In the genomic region with DNA sequence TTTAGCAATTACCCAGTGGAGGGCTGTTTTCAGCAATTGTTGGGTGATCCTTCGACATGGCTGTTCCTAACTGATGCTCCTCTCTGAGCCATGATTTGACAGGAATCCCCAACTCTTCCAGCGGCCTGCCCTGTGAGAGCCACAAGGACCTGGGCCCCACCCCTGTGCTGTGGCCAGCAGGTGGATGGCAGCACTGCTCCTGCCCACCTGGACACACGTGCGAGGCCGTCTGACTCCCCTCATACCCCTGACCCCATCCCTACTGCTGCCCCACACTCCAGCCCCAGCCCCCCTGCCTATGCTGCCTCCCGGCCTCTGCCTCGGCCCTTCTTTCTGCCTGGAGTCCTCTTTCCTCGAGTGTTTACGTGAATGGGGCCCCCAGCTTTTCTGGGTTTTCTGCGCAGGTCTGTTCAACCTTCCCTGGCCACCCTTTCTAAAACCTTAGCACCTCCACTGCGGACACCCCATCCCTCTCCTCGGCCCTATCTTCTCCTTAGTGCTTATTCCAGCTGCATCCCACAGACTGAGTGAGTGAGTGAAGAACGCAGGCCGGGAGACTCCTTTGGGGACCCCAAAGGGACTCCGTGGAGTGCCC, we compare ENCODE assay signal across 21 cellular contexts.
DNase-seq lines count a peak whose midpoint lies in the region; ATAC-seq and TF ChIP-seq lines count a peak whose summit lies in the region.
"Had no signal": no experiment of that assay in that cellular context is flagged by ENCODE, and none has a peak within 500 bp of the region (broad histone marks: within the 10 kb centered on the region; RNA-seq: fewer than 3 reads in every experiment).

No MANE protein-coding gene starts in this region.

- H3K9me3 ChIP-seq in Peyer's patch (no peaks in the 10 kb centered on the region), colonic mucosa (no peaks in the 10 kb centered on the region), muscle layer of colon (ENCODE audit: low read length) (no peaks in the 10 kb centered on the region), sigmoid colon (no peaks in the 10 kb centered on the region)
- H3K9me3 ChIP-seq: MG63 had no signal

- intact Hi-C loops in colonic mucosa (cut with DNase I) (no loop called here), sigmoid colon (cut with DNase I) (loop anchor here (2.0 to 5.0 kb wide), 3 partner anchors 35 to 75 kb away; no protein-coding TSS in a partner anchor)

- whole genome bisulfite sequencing in sigmoid colon, 2 donors = 86 to 90% methylated on average over 15 of the region's 15 CpGs

- TF ChIP-seq POLR2A in Peyer's patch (IDR thresholded peaks at IDR 0.05) = no peak
- TF ChIP-seq POLR2A in sigmoid colon (IDR thresholded peaks at IDR 0.05) = no peak

- H3K27me3 ChIP-seq in Peyer's patch = no peaks in the 10 kb centered on the region
- H3K27me3 ChIP-seq in colonic mucosa = no peaks in the 10 kb centered on the region
- no peaks in the 10 kb centered on the region for H3K27me3 ChIP-seq in muscle layer of colon (ENCODE audit: control insufficient read depth in 1 of 2, insufficient read depth in 2 of 2, low read length in 2 of 2)
- no peaks in the 10 kb centered on the region for H3K27me3 ChIP-seq in sigmoid colon
- H3K27me3 ChIP-seq: MG63 had no signal

- H3K4me1 ChIP-seq in Peyer's patch = no peaks in the 10 kb centered on the region
- no peaks in the 10 kb centered on the region for H3K4me1 ChIP-seq in colonic mucosa
- H3K4me1 ChIP-seq in muscle layer of colon (ENCODE audit: insufficient read depth, low read length) = peaks cover 22% of the 10 kb centered on the region
- peaks cover 0 to 30% (median 26%) of the 10 kb centered on the region in 4 donors for H3K4me1 ChIP-seq in sigmoid colon

- peak overlapping the region in 1 of 4 donors; percentile 67 for H3K27ac ChIP-seq in Peyer's patch
- H3K27ac ChIP-seq in colonic mucosa = peak overlapping the region; percentile 27
- peak overlapping the region; percentile 84 for H3K27ac ChIP-seq in muscle layer of colon (ENCODE audit: low read depth, low read length)
- peak overlapping the region in 3 of 4 donors; percentile 68 to 77 (median 71) for H3K27ac ChIP-seq in sigmoid colon

- H3K36me3 ChIP-seq in Peyer's patch (no peaks in the 10 kb centered on the region), colonic mucosa (no peaks in the 10 kb centered on the region), muscle layer of colon (ENCODE audit: insufficient read depth, low read length) (no peaks in the 10 kb centered on the region), sigmoid colon (no peaks in the 10 kb centered on the region)
- H3K36me3 ChIP-seq: MG63 had no signal

- ATAC-seq in HG03108 (IDR thresholded peaks at IDR 0.05; ENCODE audit: unreplicated experiment) (no peak), GM21619 (IDR thresholded peaks at IDR 0.05; ENCODE audit: unreplicated experiment) (no peak), HG03460 (IDR thresholded peaks at IDR 0.05; ENCODE audit: unreplicated experiment) (no peak)
- ATAC-seq: GM12878, Panc1 had no signal

- no peak overlapping the region for H3K4me3 ChIP-seq in Peyer's patch
- no peak overlapping the region for H3K4me3 ChIP-seq in colonic mucosa
- H3K4me3 ChIP-seq in muscle layer of colon (ENCODE audit: low read depth in 1 of 2, low read length in 2 of 2) = no peak overlapping the region
- H3K4me3 ChIP-seq in sigmoid colon = no peak overlapping the region
- H3K4me3 ChIP-seq: GM12878, GM23338, MG63 had no signal

- DNase-seq in Peyer's patch = peak in 2 of 3 donors; percentile 15 to 38
- no peak for DNase-seq in colonic mucosa
- peak; percentile 50 for DNase-seq in sigmoid colon
- DNase-seq in DMS 273 (lab: John Stamatoyannopoulos, UW; ENCODE audit: unreplicated experiment) = no peak
- DNase-seq: ACHN; Calu3; CD4-positive, CD25-positive, alpha-beta regulatory T cell; DMS79; MG63; NCI-H1092 treated with DMSO at 0.1 percent for 48 hours; NCI-H187 treated with DMSO at 0.1 percent for 48 hours; NCI-H446; NCI-H748 treated with DMSO at 0.1 percent for 48 hours; SIG-M5 had no signal

- TF ChIP-seq CTCF in Peyer's patch (IDR thresholded peaks at IDR 0.05) = no peak
- TF ChIP-seq CTCF in colonic mucosa (IDR thresholded peaks at IDR 0.05) = no peak
- TF ChIP-seq CTCF in sigmoid colon (IDR thresholded peaks at IDR 0.05) = no peak

- no peak overlapping the region for H3K9ac ChIP-seq in colonic mucosa (ENCODE audit: low read depth in 2 of 2, low read length in 2 of 2)
- no peak overlapping the region for H3K9ac ChIP-seq in muscle layer of colon (ENCODE audit: low read length)

- no peak for TF ChIP-seq EP300 in sigmoid colon (IDR thresholded peaks at IDR 0.05)

Comparison
In these comparisons a context has a peak if more than half of its experiments do, and no peak if none do; other contexts are left out.
1. DNase-seq: peak in Peyer's patch (2 of 3) and sigmoid colon (single experiment); none in colonic mucosa (single experiment) and DMS 273 (single experiment).